Comparison of ENCODE assay signal across 10 cellular contexts in the genomic region with DNA sequence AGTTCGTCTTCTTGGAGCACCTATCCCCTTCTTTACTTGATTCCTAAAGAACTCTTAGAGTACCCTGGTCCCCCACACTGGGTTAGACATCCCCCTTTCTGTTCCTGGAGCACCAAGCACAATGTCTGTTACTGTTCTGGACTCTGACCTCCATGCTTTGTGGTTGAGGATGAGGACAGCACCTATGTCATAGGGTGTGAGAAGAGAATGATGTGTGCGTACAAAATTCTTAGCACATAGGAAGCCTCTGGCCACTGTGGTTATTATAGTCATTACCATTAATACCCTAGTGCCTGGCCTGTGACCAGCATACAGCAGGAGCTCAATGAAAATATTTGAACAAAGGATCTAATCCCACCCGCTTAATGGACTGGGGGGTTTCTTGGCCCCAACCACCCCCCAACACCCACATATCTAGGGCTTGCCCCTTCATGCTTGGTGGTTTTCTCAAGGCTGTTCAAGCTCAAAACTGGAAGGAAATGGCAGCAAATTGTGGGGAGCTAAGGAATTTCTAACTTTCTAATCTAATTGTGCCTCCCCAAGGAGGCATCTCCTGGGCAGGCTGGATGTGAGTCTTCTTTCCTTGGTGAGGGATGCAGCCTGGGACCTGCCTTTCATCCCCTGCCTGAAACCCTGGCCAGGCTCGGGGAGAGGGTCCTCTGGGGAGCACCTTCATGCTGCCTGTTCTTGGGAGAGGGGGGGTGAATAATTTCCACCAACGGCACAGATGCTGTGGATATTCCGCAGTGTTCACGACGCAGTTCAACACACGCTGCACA. TPM values are rescaled to one million over a fixed set of nuclear protein-coding genes. Genes with fewer than 3 reads are reported as not detected.
DNase-seq lines count a peak whose midpoint lies in the region; ATAC-seq and TF ChIP-seq lines count a peak whose summit lies in the region.
"Had no signal": no experiment of that assay in that cellular context is flagged by ENCODE, and none has a peak within 500 bp of the region (broad histone marks: within the 10 kb centered on the region; RNA-seq: fewer than 3 reads in every experiment).

No MANE protein-coding gene starts in this region.

- H3K4me1 Mint-ChIP-seq in Calu3 (ENCODE audit: low read depth, unreplicated experiment): peaks cover 42% of the 10 kb centered on the region
- H3K4me1 Mint-ChIP-seq in effector memory CD8-positive, alpha-beta T cell (ENCODE audit: low read depth in 2 of 2): peaks cover 41 to 43% of the 10 kb centered on the region in 2 donors
- peaks cover 26% of the 10 kb centered on the region for H3K4me1 Mint-ChIP-seq in osteocyte (ENCODE audit: unreplicated experiment)

- peak overlapping the region; percentile 63 for H3K4me3 Mint-ChIP-seq in Calu3 (ENCODE audit: low read depth, unreplicated experiment)
- peak overlapping the region; percentile 84 for H3K4me3 Mint-ChIP-seq in effector memory CD8-positive, alpha-beta T cell
- peak overlapping the region; percentile 72 for H3K4me3 Mint-ChIP-seq in osteocyte (ENCODE audit: unreplicated experiment)

- CTCF ChIA-PET in Calu3 (lab: Charles Lee): interaction anchor here (0.6 to 0.7 kb wide), 2 partner anchors 242 to 325 kb away, joined by 3 read pairs; no protein-coding TSS in a partner anchor

- H3K27me3 ChIP-seq in Peyer's patch (no peaks in the 10 kb centered on the region), left lung (peaks cover 0 to under 1% of the 10 kb centered on the region in 2 donors)

- H3K4me3 ChIP-seq in Peyer's patch (no peak overlapping the region), left lung (no peak overlapping the region)

- no TSS peak for BruUV-seq in Calu3 (replicated peaks; lab: Mats Ljungman, UMichigan)

- in situ Hi-C loops in GM13976 (cut with MboI; ENCODE audit: low sequenced_read_pairs, unreplicated experiment): no loop called here

- H3K9me3 Mint-ChIP-seq in Calu3 (ENCODE audit: low read depth, unreplicated experiment) (no peaks in the 10 kb centered on the region), osteocyte (ENCODE audit: unreplicated experiment) (no peaks in the 10 kb centered on the region)
- H3K9me3 Mint-ChIP-seq in effector memory CD8-positive, alpha-beta T cell: no peaks in the 10 kb centered on the region

- H3K4me1 ChIP-seq in Peyer's patch: peaks cover 0 to 25% (median 7%) of the 10 kb centered on the region in 4 donors
- peaks cover 15 to 29% of the 10 kb centered on the region in 2 donors for H3K4me1 ChIP-seq in left lung

- no peaks in the 10 kb centered on the region for H3K9me3 ChIP-seq in Peyer's patch
- no peaks in the 10 kb centered on the region for H3K9me3 ChIP-seq in left lung

- no peaks in the 10 kb centered on the region for H3K36me3 ChIP-seq in Peyer's patch
- H3K36me3 ChIP-seq in left lung: no peaks in the 10 kb centered on the region

- DNase-seq in Calu3: no peak
- DNase-seq in Peyer's patch: no peak
- DNase-seq in effector memory CD8-positive, alpha-beta T cell: peak in 1 of 3 experiments; percentile 52
- DNase-seq in osteocyte (ENCODE audit: extremely low spot score, unreplicated experiment): no peak
- no peak for DNase-seq in left lung
- no peak for DNase-seq in SKM-1 treated with dmso at 0.1 percent for 144 hours (lab: John Stamatoyannopoulos, UW; ENCODE audit: unreplicated experiment)
- no peak for DNase-seq in GM13976 (ENCODE audit: low spot score)
- DNase-seq: NCI-H2081 had no signal

- no peak for TF ChIP-seq CTCF in Calu3 (IDR thresholded peaks at IDR 0.05; ENCODE audit: unreplicated experiment)
- TF ChIP-seq CTCF in Peyer's patch (IDR thresholded peaks at IDR 0.05): no peak
- no peak for TF ChIP-seq CTCF in osteocyte (IDR thresholded peaks at IDR 0.05)
- TF ChIP-seq CTCF in left lung (IDR thresholded peaks at IDR 0.05): no peak
- no peak for TF ChIP-seq CTCF in GM13976 (IDR thresholded peaks at IDR 0.05; ENCODE audit: borderline replicate concordance, control extremely low read depth, extremely low read depth, insufficient read depth, missing control alignments)

- H3K36me3 Mint-ChIP-seq in Calu3 (ENCODE audit: insufficient read depth, unreplicated experiment): peaks cover 41% of the 10 kb centered on the region
- H3K36me3 Mint-ChIP-seq in effector memory CD8-positive, alpha-beta T cell (ENCODE audit: insufficient read depth): peaks cover 38% of the 10 kb centered on the region
- no peaks in the 10 kb centered on the region for H3K36me3 Mint-ChIP-seq in osteocyte (ENCODE audit: unreplicated experiment)

- H3K27ac Mint-ChIP-seq in Calu3 (ENCODE audit: unreplicated experiment) (peak overlapping the region; percentile 93), osteocyte (ENCODE audit: unreplicated experiment) (peak overlapping the region; percentile 76)
- peak overlapping the region; percentile 91 to 98 for H3K27ac Mint-ChIP-seq in effector memory CD8-positive, alpha-beta T cell

- peak; percentile 40 for ATAC-seq in effector memory CD8-positive, alpha-beta T cell (replicated peaks)
- ATAC-seq in left lung (no peak), GM19023 (IDR thresholded peaks at IDR 0.05; ENCODE audit: unreplicated experiment) (no peak)
- ATAC-seq: activated CD4-positive, CD25-positive, alpha-beta regulatory T cell treated with anti-CD3 and anti-CD28 coated beads, Interleukin-2, amount 50 U/mL, for 24 hours had no signal

- H3K27ac ChIP-seq in Peyer's patch (peak overlapping the region in 3 of 4 donors; percentile 85 to 98 (median 89)), left lung (no peak overlapping the region)

- intact Hi-C loops in Calu3 (cut with micrococcal nuclease; ENCODE audit: unreplicated experiment): no loop called here
- intact Hi-C loops in left lung (cut with DNase I): no loop called here

- no peak for TF ChIP-seq POLR2A in Peyer's patch (IDR thresholded peaks at IDR 0.05)

- H3K27me3 Mint-ChIP-seq in Calu3 (ENCODE audit: unreplicated experiment) (peaks cover 9% of the 10 kb centered on the region), osteocyte (ENCODE audit: unreplicated experiment) (no peaks in the 10 kb centered on the region)
- no peaks in the 10 kb centered on the region for H3K27me3 Mint-ChIP-seq in effector memory CD8-positive, alpha-beta T cell

RNA-seq across cellular contexts. Expression of a gene that starts 1.5 kb away (rescaled TPM):
- total RNA-seq in Calu3 (2022) (79.9 and 82.7 TPM in 2 replicates), Peyer's patch (100 to 1,000 TPM in 1 of 4 donors, 10 to 100 TPM in 3; 44.6 to 152 (median 76.5) TPM), osteocyte (29.8 and 38.0 TPM in 2 replicates), left lung (10 to 100 TPM; 50.8 to 55.8 TPM)

Comparison
In these comparisons a context has a peak if more than half of its experiments do, and no peak if none do; other contexts are left out.
1. H3K27ac ChIP-seq: peak in Peyer's patch (3 of 4); none in left lung (0 of 2).
2. Peak in every context shown above with its lines, with median percentiles within 50 percentile points of each other: H3K27ac Mint-ChIP-seq and H3K4me3 Mint-ChIP-seq.